ENCODE assay signal across 30 cellular contexts in genomic region chr10:58555170-58555929, GRCh38. TPM values are rescaled to one million over a fixed set of nuclear protein-coding genes. Genes with fewer than 3 reads are reported as not detected.
A peak's percentile ranks its signal among the peaks of the same experiment; 100 is the strongest.
DNase-seq lines count a peak whose midpoint lies in the region; ATAC-seq, FAIRE-seq and TF ChIP-seq lines count a peak whose summit lies in the region.
"Had no signal": no experiment of that assay in that cellular context is flagged by ENCODE, and none has a peak within 500 bp of the region (broad histone marks: within the 10 kb centered on the region; RNA-seq: fewer than 3 reads in every experiment).

No MANE protein-coding gene starts in this region.

- H3K27ac ChIP-seq in kidney (ENCODE audit: low read depth in 2 of 2, low read length in 2 of 2): peak overlapping the region in 1 of 2 donors; percentile 41
- H3K27ac ChIP-seq in pancreas: no peak overlapping the region
- H3K27ac ChIP-seq: SJSA1, stomach, tibial artery had no signal

- in situ Hi-C loops in Caki2 (cut with HindIII; ENCODE audit: low pct_unique_long_range_greater_than_20kb, low sequenced_read_pairs) (no loop called here), G401 (cut with HindIII; ENCODE audit: low sequenced_read_pairs) (no loop called here)

- intact Hi-C loops in kidney (cut with DNase I): no loop called here
- intact Hi-C loops in pancreas (cut with DNase I): no loop called here

- H3K9me3 ChIP-seq in kidney (ENCODE audit: control insufficient read depth in 1 of 2, low read length in 2 of 2) (peaks cover 0 to 10% of the 10 kb centered on the region in 2 donors), pancreas (no peaks in the 10 kb centered on the region)

- H3K36me3 ChIP-seq in kidney (ENCODE audit: control insufficient read depth in 1 of 2, insufficient read depth in 2 of 2, low read length in 2 of 2) (no peaks in the 10 kb centered on the region), pancreas (no peaks in the 10 kb centered on the region)
- H3K36me3 ChIP-seq: MG63, SJSA1, stomach, tibial artery had no signal

- H3K4me1 ChIP-seq in kidney (ENCODE audit: control insufficient read depth in 1 of 2, insufficient read depth in 1 of 2, low read depth in 1 of 2, low read length in 2 of 2) (peaks cover 0 to 18% of the 10 kb centered on the region in 2 donors), pancreas (peaks cover 0 to 5% (median 0%) of the 10 kb centered on the region in 3 donors)
- H3K4me1 ChIP-seq: SJSA1, stomach, tibial artery had no signal

- WGBS in pancreas, 2 donors: 38 to 49% methylated on average over 4 of the region's 4 CpGs

- peak; percentile 32; the same call in 1 of the 2 replicates for TF ChIP-seq EP300 in Ishikawa (IDR thresholded peaks at IDR 0.05; ENCODE audit: borderline replicate concordance)

- H3K4me3 ChIP-seq in kidney (ENCODE audit: low read length in 2 of 2): peak overlapping the region in 1 of 2 donors; percentile 36
- H3K4me3 ChIP-seq in pancreas: no peak overlapping the region
- H3K4me3 ChIP-seq: GM12878, K562, MG63, SJSA1, smooth muscle cell, stomach, tibial artery had no signal

- peak; percentile 93 for DNase-seq in Caki2 (ENCODE audit: low read depth)
- no peak for DNase-seq in kidney
- DNase-seq in pancreas: peak in 3 of 6 donors; percentile 6 to 45 (median 16)
- DNase-seq in NCI-H446 treated with DMSO at 0.1 percent for 48 hours (lab: John Stamatoyannopoulos, UW): no peak
- DNase-seq in germinal center (ENCODE audit: low spot score): no peak
- DNase-seq in G401 (ENCODE audit: low spot score): no peak
- DNase-seq: activated CD4-positive, alpha-beta T cell treated with anti-CD3 and anti-CD28 coated beads, Interleukin-2, amount 50 U/mL, for 4 hours; activated CD8-positive, alpha-beta memory T cell treated with anti-CD3 and anti-CD28 coated beads, Interleukin-2, amount 50 U/mL, for 48 hours; activated naive CD4-positive, alpha-beta T cell treated with anti-CD3 and anti-CD28 coated beads, Interleukin-2, amount 50 U/mL, for 16 hours; amygdala; C1 segment of cervical spinal cord; COR-L47; endodermal cell; hippocampal formation; MG63; midbrain; naive thymus-derived CD8-positive, alpha-beta T cell; NCI-H2029 treated with DMSO at 0.1 percent for 48 hours; NCI-H774; stimulated activated CD4-positive, alpha-beta T cell treated with anti-CD3 and anti-CD28 coated beads, Interleukin-2, amount 100 ng/mL, for 24 hours; stomach; tibial artery had no signal

- no peak overlapping the region for H3K9ac ChIP-seq in kidney (ENCODE audit: low read length in 2 of 2)

- FAIRE-seq in kidney (lab: Jason Lieb, UNC) (peak; percentile 91), pancreas (lab: Jason Lieb, UNC) (no peak)
- FAIRE-seq: frontal cortex, GM12878, K562, TTC549 had no signal

- ATAC-seq in pancreas: peak; percentile 57 to 89 (median 82)
- ATAC-seq: activated T-helper 17 cell treated with anti-CD3 and anti-CD28 coated beads, Interleukin-2, amount 50 U/mL, for 72 hours; GM12878; K562; naive thymus-derived CD8-positive, alpha-beta T cell had no signal

- no peak for TF ChIP-seq RAD21 in Ishikawa (IDR thresholded peaks at IDR 0.05; ENCODE audit: low read depth)

- TF ChIP-seq CTCF in kidney (IDR thresholded peaks at IDR 0.05; ENCODE audit: borderline replicate concordance, extremely low read depth, insufficient read depth): no peak
- no peak for TF ChIP-seq CTCF in pancreas (IDR thresholded peaks at IDR 0.05)

- H3K27me3 ChIP-seq in pancreas: no peaks in the 10 kb centered on the region
- H3K27me3 ChIP-seq: MG63, SJSA1, stomach, tibial artery had no signal

TF ChIP-seq in Ishikawa, 13 proteins besides CTCF, POLR2A, EP300 and RAD21:
- 0 out of 2 replicates have a peak, but pooled peaks have one; percentile 43 for TF ChIP-seq NFIC (IDR thresholded peaks at IDR 0.05)
- TF ChIP-seq MAX (IDR thresholded peaks at IDR 0.05): no peak
- peak; percentile 89 for TF ChIP-seq TEAD4 (IDR thresholded peaks at IDR 0.05)

RNA-seq across cellular contexts. Expression of gene BICC1, which starts 42.7 kb away (rescaled TPM):
- 91.3 and 105 TPM in 2 replicates for total RNA-seq in Caki2 (2014; rRNA removed; shearing (Covaris generic); ENCODE audit: low replicate concordance)
- total RNA-seq in kidney: 136 TPM
- 21.0 TPM for polyA plus RNA-seq in kidney (ENCODE audit: insufficient read depth, low read depth, low replicate concordance)
- total RNA-seq in pancreas: 10 to 100 TPM; 19.0 to 37.4 (median 24.3) TPM
- polyA plus RNA-seq in pancreas: 10 to 100 TPM; 19.4 to 21.9 TPM
- 0.25 TPM in 1 of 2 replicates, not detected in the other for total RNA-seq in G401 (2014; rRNA removed; shearing (Covaris generic))
- total RNA-seq: K562; naive thymus-derived CD8-positive, alpha-beta T cell had no signal
- polyA plus RNA-seq: K562; naive thymus-derived CD8-positive, alpha-beta T cell had no signal

Comparison
In these comparisons a context has a peak if more than half of its experiments do, and no peak if none do; other contexts are left out.
1. RNA of gene BICC1, which starts 42.7 kb away (total RNA-seq): 136 TPM in kidney (single experiment), 91.3 to 105 TPM in Caki2 and 19.0 to 37.4 TPM in pancreas; 0.25 TPM in G401; every median in the first group is over 10 times any median in the second.